8 cellular contexts compared by ENCODE assay signal in the genomic region with DNA sequence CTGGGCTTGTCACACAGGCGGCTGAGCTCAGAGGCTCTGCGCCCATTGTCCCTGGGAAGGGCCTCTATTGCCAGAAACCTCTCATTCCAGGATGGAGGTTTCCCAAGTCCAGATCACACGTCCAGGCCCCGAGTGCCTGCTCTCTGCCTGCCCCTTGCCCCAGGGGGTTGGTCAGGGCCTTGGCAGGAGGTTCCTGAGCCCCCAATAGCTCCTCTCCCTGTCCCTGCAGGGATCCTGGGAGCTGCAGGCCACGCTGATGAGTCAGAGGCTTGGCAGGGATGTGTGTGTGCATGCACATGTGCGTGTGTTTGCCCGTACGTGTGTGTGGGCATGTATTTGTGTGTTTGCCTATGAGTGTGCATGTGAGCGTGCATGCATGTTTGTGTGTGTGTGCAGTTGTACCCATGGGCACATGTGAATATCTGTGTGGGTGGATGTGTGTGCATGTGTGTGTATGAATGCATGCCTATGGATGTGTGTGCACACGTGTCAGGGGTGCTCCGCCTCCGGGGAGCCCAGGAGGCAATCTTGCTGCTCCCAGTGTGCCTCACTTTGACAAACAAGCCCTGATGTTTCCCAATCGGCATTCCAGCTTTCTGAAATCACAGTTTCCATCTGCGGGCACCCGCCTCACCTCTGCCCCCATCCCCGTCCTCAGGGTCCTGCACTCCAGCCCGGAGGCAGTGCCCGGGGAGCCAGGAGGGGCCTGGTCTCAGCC.
DNase-seq lines count a peak whose midpoint lies in the region; ATAC-seq and TF ChIP-seq lines count a peak whose summit lies in the region.

No MANE protein-coding gene starts in this region.

- H3K9me3 ChIP-seq in HUES48 (ENCODE audit: control insufficient read depth, insufficient read depth, low read length) (no peaks in the 10 kb centered on the region), left lung (no peaks in the 10 kb centered on the region), tibial nerve (no peaks in the 10 kb centered on the region)

- no peak for TF ChIP-seq CTCF in left lung (IDR thresholded peaks at IDR 0.05)
- no peak for TF ChIP-seq CTCF in tibial nerve (IDR thresholded peaks at IDR 0.05)

- H3K27me3 ChIP-seq in HUES48 (ENCODE audit: control insufficient read depth, insufficient read depth, low read length) (no peaks in the 10 kb centered on the region), left lung (no peaks in the 10 kb centered on the region), tibial nerve (no peaks in the 10 kb centered on the region)

- H3K4me3 ChIP-seq in HUES48 (ENCODE audit: low read depth, low read length) (no peak overlapping the region), left lung (no peak overlapping the region), tibial nerve (no peak overlapping the region)

- 14 to 22% methylated on average over 18 of the region's 18 CpGs for WGBS in tibial nerve, 2 donors

- peak; percentile 78 for ATAC-seq in left lung

- intact Hi-C loops in left lung (cut with DNase I) = no loop called here

- in situ Hi-C loops in T47D (cut with HindIII; ENCODE audit: low pct_unique_long_range_greater_than_20kb, low sequenced_read_pairs) = no loop called here

- peak; percentile 93 to 96 for DNase-seq in T47D (ENCODE audit: low read depth in 1 of 2, low spot score in 1 of 2)
- DNase-seq in left lung = peak; percentile 79 to 86
- DNase-seq in tibial nerve (ENCODE audit: low spot score in 2 of 2) = peak; percentile 31 to 48
- no peak for DNase-seq in mesenteric fat pad (ENCODE audit: low spot score)
- DNase-seq in activated effector memory CD4-positive, alpha-beta T cell treated with Interleukin-2 at 50 U/mL for 16 hours = no peak
- DNase-seq in SW 1271 (lab: John Stamatoyannopoulos, UW) = no peak
- no peak for DNase-seq in stimulated activated CD4-positive, alpha-beta T cell treated with anti-CD3 and anti-CD28 coated beads, Interleukin-2, amount 100 ng/mL, for 48 hours

- H3K36me3 ChIP-seq in HUES48 (ENCODE audit: control insufficient read depth, insufficient read depth, low read length) (no peaks in the 10 kb centered on the region), left lung (no peaks in the 10 kb centered on the region), tibial nerve (no peaks in the 10 kb centered on the region)

- TF ChIP-seq EP300 in tibial nerve (IDR thresholded peaks at IDR 0.05) = peak in 1 of 2 donors; percentile 86

- TF ChIP-seq POLR2A in tibial nerve (IDR thresholded peaks at IDR 0.05) = no peak

- no peak overlapping the region for H3K9ac ChIP-seq in HUES48 (ENCODE audit: low read depth, low read length)

- H3K4me1 ChIP-seq in HUES48 (ENCODE audit: control insufficient read depth, insufficient read depth, low read length) = peaks cover 16% of the 10 kb centered on the region
- peaks cover 13 to 37% of the 10 kb centered on the region in 2 donors for H3K4me1 ChIP-seq in left lung
- peaks cover 0 to 31% (median 22%) of the 10 kb centered on the region in 4 donors for H3K4me1 ChIP-seq in tibial nerve

- H3K27ac ChIP-seq in HUES48 (ENCODE audit: low read depth, low read length) = peak overlapping the region; percentile 45
- H3K27ac ChIP-seq in left lung = peak overlapping the region; percentile 73 to 85
- peak overlapping the region in 3 of 4 donors; percentile 69 to 86 (median 81) for H3K27ac ChIP-seq in tibial nerve

Comparison
In these comparisons a context has a peak if more than half of its experiments do, and no peak if none do; other contexts are left out.
1. DNase-seq: peak in T47D (2 of 2), left lung (2 of 2) and tibial nerve (2 of 2); none in mesenteric fat pad (single experiment), activated effector memory CD4-positive, alpha-beta T cell treated with Interleukin-2 at 50 U/mL for 16 hours (single experiment), SW 1271 (0 of 2) and stimulated activated CD4-positive, alpha-beta T cell treated with anti-CD3 and anti-CD28 coated beads, Interleukin-2, amount 100 ng/mL, for 48 hours (0 of 2).
2. Peak in every context shown above with its lines, with median percentiles within 50 percentile points of each other: H3K27ac ChIP-seq.